In the genomic region with DNA sequence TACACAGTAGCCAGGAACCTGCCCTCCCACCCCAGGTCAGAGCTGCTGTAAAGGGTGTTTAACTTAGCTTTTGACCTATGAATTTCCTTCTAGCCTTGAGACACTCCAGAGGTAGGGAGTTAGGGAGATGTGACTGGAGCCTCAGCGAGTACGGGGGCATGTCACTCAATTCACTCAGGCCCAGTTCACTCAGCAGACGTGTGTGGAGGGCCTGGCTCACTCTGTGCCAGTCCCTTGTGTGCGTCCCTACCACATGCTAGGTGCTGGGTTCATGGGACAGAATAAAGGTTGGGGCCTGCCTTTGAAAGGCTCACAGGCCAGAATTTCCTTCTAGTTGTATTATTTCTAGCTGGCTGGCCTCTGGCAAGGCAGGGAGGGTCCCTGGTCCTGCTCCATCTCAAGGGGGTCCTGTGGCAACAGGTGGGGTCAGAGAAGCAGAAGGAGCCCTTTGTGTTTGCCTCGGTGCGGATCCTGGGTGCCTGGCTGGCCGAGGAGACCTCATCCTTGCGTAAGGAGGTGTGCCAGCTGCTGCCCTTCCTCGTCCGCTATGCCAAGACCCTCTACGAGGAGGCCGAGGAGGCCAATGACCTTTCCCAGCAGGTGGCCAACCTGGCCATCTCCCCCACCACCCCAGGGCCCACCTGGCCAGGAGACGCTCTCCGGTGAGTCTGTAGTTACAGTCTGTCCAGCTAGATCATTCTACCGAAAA, we compare ENCODE assay signal across 1 cellular context.
TF ChIP-seq lines count a peak whose summit lies in the region.

No MANE protein-coding gene starts in this region.

TF ChIP-seq in GM12878, 131 proteins besides CTCF, POLR2A, EP300 and RAD21:
- TF ChIP-seq BCL3 (IDR thresholded peaks at IDR 0.05; ENCODE audit: borderline replicate concordance, insufficient read depth, low read depth, low read length, poor library complexity, severe bottlenecking): peak; percentile 59
- TF ChIP-seq NR2C1 (IDR thresholded peaks at IDR 0.05): no peak
TF ChIP-seq in GM12878: peak in this region for 1.
